In the genomic region with DNA sequence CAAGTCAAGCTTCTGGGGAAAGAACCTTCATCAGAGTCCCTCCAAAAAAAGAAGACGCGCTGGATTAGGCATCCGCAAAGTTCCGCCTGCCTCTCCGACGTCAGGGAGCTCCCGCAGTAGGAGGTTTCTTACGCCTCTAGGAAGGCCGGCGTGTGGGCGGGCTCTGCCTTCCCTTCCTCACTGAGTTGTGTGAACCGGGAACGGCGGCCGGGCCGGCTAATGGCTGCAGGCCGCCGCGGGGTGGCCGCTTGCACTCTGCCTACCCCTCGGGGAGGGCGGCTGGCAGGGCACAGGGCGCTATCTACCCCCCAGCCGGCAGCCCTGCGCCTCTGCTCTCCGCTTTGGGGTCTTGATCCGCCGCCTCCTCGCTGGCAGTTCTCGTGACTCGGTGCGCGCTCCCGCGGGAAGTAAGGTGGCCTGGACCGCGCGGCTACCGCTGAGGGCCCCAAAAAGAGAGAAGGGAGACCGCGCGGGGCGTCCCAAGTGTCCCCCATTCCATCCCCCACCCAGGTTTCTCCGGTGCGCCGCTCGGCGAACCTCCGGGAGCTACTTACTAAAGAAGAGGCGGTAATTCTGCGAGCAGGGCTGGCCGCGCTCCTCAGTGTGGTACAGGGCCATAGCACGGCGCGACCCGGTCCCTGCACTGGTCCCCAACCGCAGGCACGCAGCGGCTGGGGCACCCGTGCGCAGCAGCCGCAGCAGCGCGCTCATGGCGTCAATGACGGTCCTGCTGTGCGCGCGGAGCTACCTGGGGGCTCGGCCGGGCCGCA, we compare ENCODE assay signal across 8 cellular contexts. TPM values are rescaled to one million over a fixed set of nuclear protein-coding genes. Genes with fewer than 3 reads are reported as not detected.
A peak's percentile ranks its signal among the peaks of the same experiment; 100 is the strongest.
DNase-seq lines count a peak whose midpoint lies in the region; ATAC-seq and TF ChIP-seq lines count a peak whose summit lies in the region.

A gene (minus strand): TSS at position 723 of the 770 bp plus-strand sequence. CDS start 12 bp downstream, at position 711.

- H3K36me3 ChIP-seq in Caco-2 (ENCODE audit: control insufficient read depth, insufficient read depth, low read length) (no peaks in the 10 kb centered on the region), OCI-LY3 (replicated peaks; ENCODE audit: low read depth, low read length) (peaks cover 29% of the 10 kb centered on the region)

- no peaks in the 10 kb centered on the region for H3K9me3 Mint-ChIP-seq in Caco-2 (ENCODE audit: unreplicated experiment)
- no peaks in the 10 kb centered on the region for H3K9me3 Mint-ChIP-seq in endothelial cell (ENCODE audit: unreplicated experiment)

- H3K4me3 ChIP-seq in Caco-2 (ENCODE audit: low read depth, low read length) (peak within 1 kb of the TSS; percentile 79), OCI-LY3 (ENCODE audit: low read length) (peak within 1 kb of the TSS; percentile 90)

- H3K27me3 ChIP-seq in Caco-2 (replicated peaks; ENCODE audit: control insufficient read depth, insufficient read depth, low read length) (no peaks in the 10 kb centered on the region), OCI-LY3 (ENCODE audit: low read depth, low read length) (no peaks in the 10 kb centered on the region)

- H3K9ac ChIP-seq in OCI-LY3 (ENCODE audit: low read length) = peak within 1 kb of the TSS; percentile 96

- no peak for TF ChIP-seq CTCF in Caco-2 (IDR thresholded peaks at IDR 0.05; ENCODE audit: insufficient read depth in 1 of 2, low read depth in 1 of 2, low read length in 1 of 2, severe bottlenecking in 1 of 2, unreplicated experiment in 1 of 2)
- no peak for TF ChIP-seq CTCF in OCI-LY3 (IDR thresholded peaks at IDR 0.05; ENCODE audit: low read depth, low read length)
- TF ChIP-seq CTCF in endothelial cell (IDR thresholded peaks at IDR 0.05; ENCODE audit: unreplicated experiment) = peak; percentile 80

- H3K27ac Mint-ChIP-seq in Caco-2 (ENCODE audit: unreplicated experiment) = peak within 1 kb of the TSS; percentile 97
- peak within 1 kb of the TSS; percentile 92 for H3K27ac Mint-ChIP-seq in endothelial cell (ENCODE audit: unreplicated experiment)

- peak; percentile 75 for ATAC-seq in GM19468 (IDR thresholded peaks at IDR 0.05; ENCODE audit: extremely low read depth, unreplicated experiment)

- H3K9me3 ChIP-seq in Caco-2 (no peaks in the 10 kb centered on the region; the same call in 1 of the 2 replicates), OCI-LY3 (ENCODE audit: insufficient read depth, low read length) (no peaks in the 10 kb centered on the region)

- peak within 1 kb of the TSS; percentile 95 for H3K4me3 Mint-ChIP-seq in Caco-2 (ENCODE audit: unreplicated experiment)
- H3K4me3 Mint-ChIP-seq in endothelial cell (ENCODE audit: unreplicated experiment) = peak within 1 kb of the TSS; percentile 98

- POLR2A ChIA-PET in Caco-2 (lab: Charles Lee) = interaction anchor here (0.5 to 0.6 kb wide), 3 partner anchors 119 to 563 kb away, joined by 3 to 8 read pairs (median 3); no protein-coding TSS in a partner anchor

- CTCF ChIA-PET in Caco-2 (lab: Charles Lee) = interaction anchor here (0.5 to 1.8 kb wide), 10 partner anchors 13 to 570 kb away, joined by 3 to 8 read pairs (median 4); a partner anchor contains a TSS

- H3K4me1 ChIP-seq in Caco-2 (peaks cover 9% of the 10 kb centered on the region), OCI-LY3 (ENCODE audit: low read length) (peaks cover 26% of the 10 kb centered on the region)

- intact Hi-C loops in Caco-2 (cut with micrococcal nuclease; ENCODE audit: unreplicated experiment) = loop anchor here (2.0 to 10.0 kb wide), 5 partner anchors 71 to 569 kb away; a partner anchor contains a TSS

- H3K79me2 ChIP-seq in OCI-LY3 (ENCODE audit: low read length) = peaks cover 51% of the 10 kb centered on the region

- peak within 1 kb of the TSS; percentile 85 for H3K27ac ChIP-seq in OCI-LY3 (ENCODE audit: low read length)

- peak within 1 kb of the TSS; percentile 72 for H3K4me2 ChIP-seq in OCI-LY3 (ENCODE audit: low read length)

- peak; percentile 80 to 93 for DNase-seq in Caco-2
- peak; percentile 41 for DNase-seq in HS-27A (ENCODE audit: low read depth)
- DNase-seq in activated CD8-positive, alpha-beta memory T cell treated with anti-CD3 and anti-CD28 coated beads, Interleukin-2, amount 50 U/mL, for 48 hours = peak; percentile 91
- DNase-seq in endothelial cell (ENCODE audit: low spot score) = peak; percentile 73
- DNase-seq in midbrain (lab: John Stamatoyannopoulos, UW) = peak; percentile 87
- peak; percentile 80 to 81 for DNase-seq in stimulated activated CD8-positive, alpha-beta memory T cell treated with anti-CD3 and anti-CD28 coated beads, Interleukin-15, amount 100 ng/mL, for 48 hours (ENCODE audit: low read depth in 2 of 2)

- peaks cover 8% of the 10 kb centered on the region for H3K4me1 Mint-ChIP-seq in Caco-2 (ENCODE audit: low read depth, unreplicated experiment)
- H3K4me1 Mint-ChIP-seq in endothelial cell (ENCODE audit: unreplicated experiment) = peaks cover 15% of the 10 kb centered on the region

- H3K27me3 Mint-ChIP-seq in Caco-2 (ENCODE audit: insufficient read depth, unreplicated experiment) (peaks cover 3% of the 10 kb centered on the region), endothelial cell (ENCODE audit: unreplicated experiment) (peaks cover 3% of the 10 kb centered on the region)

- peaks cover 42% of the 10 kb centered on the region for H4K20me1 ChIP-seq in OCI-LY3 (ENCODE audit: insufficient read depth, low read length)

- H3K36me3 Mint-ChIP-seq in Caco-2 (ENCODE audit: insufficient read depth, unreplicated experiment) = peaks cover 16% of the 10 kb centered on the region
- H3K36me3 Mint-ChIP-seq in endothelial cell (ENCODE audit: low read depth, unreplicated experiment) = no peaks in the 10 kb centered on the region

- TSS peak; percentile 73 for BruUV-seq in Caco-2 (replicated peaks; lab: Mats Ljungman, UMichigan)

- peak within 1 kb of the TSS; percentile 67 for H2AFZ ChIP-seq in OCI-LY3 (ENCODE audit: low read depth, low read length)

RNA-seq across cellular contexts. Expression of the gene that starts here (rescaled TPM):
- 70.1 and 85.4 TPM in 2 replicates for total RNA-seq in Caco-2 (2022)
- total RNA-seq in endothelial cell (ENCODE audit: unreplicated experiment) = 45.5 TPM

Comparison
In these comparisons a context has a peak if more than half of its experiments do, and no peak if none do; other contexts are left out.
1. Peak in every context shown above with its lines: DNase-seq, ATAC-seq, H3K4me3 ChIP-seq and H3K27ac ChIP-seq.
2. DNase-seq: peak in every context shown above with its lines; median percentile 91 in activated CD8-positive, alpha-beta memory T cell treated with anti-CD3 and anti-CD28 coated beads, Interleukin-2, amount 50 U/mL, for 48 hours; 87 in midbrain; 86 in Caco-2; 80 in stimulated activated CD8-positive, alpha-beta memory T cell treated with anti-CD3 and anti-CD28 coated beads, Interleukin-15, amount 100 ng/mL, for 48 hours; 73 in endothelial cell; 41 in HS-27A.